Comparison of ENCODE assay signal across 11 cellular contexts in genomic region chr18:49162226-49162848, GRCh38.
DNase-seq lines count a peak whose midpoint lies in the region; ATAC-seq and TF ChIP-seq lines count a peak whose summit lies in the region.
"Had no signal": no experiment of that assay in that cellular context is flagged by ENCODE, and none has a peak within 500 bp of the region (broad histone marks: within the 10 kb centered on the region; RNA-seq: fewer than 3 reads in every experiment).

No MANE protein-coding gene starts in this region.

- no peak for TF ChIP-seq CTCF in breast epithelium (IDR thresholded peaks at IDR 0.05)
- TF ChIP-seq CTCF in esophagus squamous epithelium (IDR thresholded peaks at IDR 0.05), result no peak

- H3K27me3 ChIP-seq in breast epithelium (no peaks in the 10 kb centered on the region), esophagus squamous epithelium (no peaks in the 10 kb centered on the region)
- H3K27me3 ChIP-seq: heart left ventricle, neural progenitor cell had no signal

- ATAC-seq in GM18861 (IDR thresholded peaks at IDR 0.05; ENCODE audit: unreplicated experiment), result peak; percentile 38
- ATAC-seq in GM21529 (IDR thresholded peaks at IDR 0.05; ENCODE audit: unreplicated experiment), result peak; percentile 61
- ATAC-seq in HG03378 (IDR thresholded peaks at IDR 0.05; ENCODE audit: unreplicated experiment), result peak; percentile 34

- intact Hi-C loops in breast epithelium (cut with DNase I; ENCODE audit: low total_unique reads), result no loop called here
- intact Hi-C loops in esophagus squamous epithelium (cut with DNase I), result no loop called here

- peak; percentile 71 for DNase-seq in left kidney (ENCODE audit: low read depth, low spot score)
- DNase-seq in epidermal melanocyte (ENCODE audit: insufficient read length, low spot score), result no peak
- DNase-seq in breast epithelium (ENCODE audit: low spot score in 2 of 2), result no peak
- no peak for DNase-seq in esophagus squamous epithelium (lab: John Stamatoyannopoulos, UW)
- no peak for DNase-seq in NCI-H226
- DNase-seq: activated CD4-positive, alpha-beta T cell treated with anti-CD3 and anti-CD28 coated beads, Interleukin-2, amount 50 U/mL, for 1 hour; heart left ventricle had no signal

- 77 to 97% methylated on average over 3 of the region's 3 CpGs for WGBS in esophagus squamous epithelium, 2 donors

- H3K27ac ChIP-seq in breast epithelium, result no peak overlapping the region
- H3K27ac ChIP-seq in esophagus squamous epithelium, result no peak overlapping the region
- H3K27ac ChIP-seq: heart left ventricle, neural progenitor cell had no signal

- H3K4me1 ChIP-seq in breast epithelium (no peaks in the 10 kb centered on the region), esophagus squamous epithelium (peaks cover 0 to 6% (median 0%) of the 10 kb centered on the region in 3 donors)

- H3K9me3 ChIP-seq in breast epithelium (peaks cover 0 to 12% of the 10 kb centered on the region in 2 donors), esophagus squamous epithelium (peaks cover 0 to 5% (median 3%) of the 10 kb centered on the region in 3 donors)

- TF ChIP-seq POLR2A in breast epithelium (IDR thresholded peaks at IDR 0.05), result no peak
- no peak for TF ChIP-seq POLR2A in esophagus squamous epithelium (IDR thresholded peaks at IDR 0.05)

- H3K36me3 ChIP-seq in breast epithelium (peaks cover 7% of the 10 kb centered on the region), esophagus squamous epithelium (peaks cover 0 to 26% (median 0%) of the 10 kb centered on the region in 3 donors)
- H3K36me3 ChIP-seq: neural progenitor cell had no signal

- H3K4me3 ChIP-seq in breast epithelium (no peak overlapping the region), esophagus squamous epithelium (no peak overlapping the region)
- H3K4me3 ChIP-seq: heart left ventricle, neural progenitor cell had no signal
